8 cellular contexts compared by ENCODE assay signal in the genomic region with DNA sequence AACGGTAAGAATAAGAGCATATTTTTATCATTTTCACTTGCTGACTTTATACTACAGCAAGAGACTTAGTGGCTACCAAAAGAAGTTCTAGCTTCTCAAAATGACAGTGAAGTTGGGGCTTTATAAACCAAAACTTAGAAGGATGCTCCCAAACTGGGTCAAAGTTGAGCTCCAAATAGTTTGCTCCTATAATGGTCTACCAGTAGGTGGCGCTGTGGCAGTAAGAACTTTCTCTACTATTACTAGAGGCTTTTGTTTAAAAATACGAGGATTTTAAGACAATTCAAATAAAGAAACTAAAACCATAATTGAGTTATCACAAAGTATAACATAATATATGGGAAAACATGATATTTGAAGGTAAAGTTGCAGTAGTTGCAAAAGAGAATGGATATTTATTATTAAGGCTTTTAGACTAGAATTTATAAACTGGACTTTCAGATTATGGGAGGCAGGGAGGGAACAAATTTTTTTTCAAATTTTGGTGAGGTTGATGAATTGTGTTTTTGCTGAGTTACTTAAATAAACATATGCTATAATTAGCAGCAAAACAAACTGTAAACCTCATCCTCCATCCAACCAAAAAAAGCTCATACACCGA.
A peak's percentile ranks its signal among the peaks of the same experiment; 100 is the strongest.
DNase-seq lines count a peak whose midpoint lies in the region; ATAC-seq and TF ChIP-seq lines count a peak whose summit lies in the region.

No MANE protein-coding gene starts in this region.

- H3F3A ChIP-seq in OCI-LY1 (ENCODE audit: insufficient read depth, low read length) = no peaks in the 10 kb centered on the region; the same call in 1 of the 2 replicates

- H3K36me3 Mint-ChIP-seq in nephron (ENCODE audit: low read depth) = peaks cover 7% of the 10 kb centered on the region

- H3K27ac ChIP-seq in OCI-LY1 (ENCODE audit: low read depth, low read length, poor library complexity, severe bottlenecking) (no peak overlapping the region), esophagus muscularis mucosa (replicated peaks in 1 of 4) (peak overlapping the region in 3 of 4 donors; percentile 3 to 13 (median 4)), suprapubic skin (no peak overlapping the region)

- no peaks in the 10 kb centered on the region for H3K27me3 ChIP-seq in OCI-LY1 (ENCODE audit: insufficient read depth, low read length)
- no peaks in the 10 kb centered on the region for H3K27me3 ChIP-seq in esophagus muscularis mucosa
- no peaks in the 10 kb centered on the region for H3K27me3 ChIP-seq in suprapubic skin

- no peaks in the 10 kb centered on the region for H3K9me2 ChIP-seq in OCI-LY1 (ENCODE audit: low read depth, low read length)

- no peaks in the 10 kb centered on the region for H3K79me2 ChIP-seq in OCI-LY1 (ENCODE audit: insufficient read depth, low read length)

- ATAC-seq in GM21367 (IDR thresholded peaks at IDR 0.05; ENCODE audit: unreplicated experiment) = no peak

- no peak overlapping the region for H3K4me2 ChIP-seq in OCI-LY1 (ENCODE audit: low read length)

- peak overlapping the region; percentile 33 to 85 (median 57) for H3K27ac Mint-ChIP-seq in nephron

- DNase-seq in AG08395 (ENCODE audit: low spot score) (peak; percentile 78), H4 (ENCODE audit: low spot score) (peak; percentile 24), activated T-cell treated with anti-CD3 and anti-CD28 coated beads for 4 hours (peak; percentile 58), esophagus muscularis mucosa (ENCODE audit: extremely low spot score) (peak; percentile 93), suprapubic skin (ENCODE audit: low spot score in 2 of 2) (peak in 1 of 2 donors; percentile 82)

- H3K36me3 ChIP-seq in OCI-LY1 (ENCODE audit: insufficient read depth, low read length) (no peaks in the 10 kb centered on the region), esophagus muscularis mucosa (peaks cover 0 to 4% (median 2%) of the 10 kb centered on the region in 4 donors), suprapubic skin (peaks cover 3% of the 10 kb centered on the region)

- TF ChIP-seq CTCF in OCI-LY1 (IDR thresholded peaks at IDR 0.05; ENCODE audit: low read length) = peak; percentile 90
- TF ChIP-seq CTCF in esophagus muscularis mucosa (IDR thresholded peaks at IDR 0.05) = peak; percentile 81 to 90 (median 86)
- TF ChIP-seq CTCF in nephron (IDR thresholded peaks at IDR 0.05; ENCODE audit: unreplicated experiment in 3 of 3) = peak; percentile 83 to 87 (median 87)
- peak; percentile 74 to 80 for TF ChIP-seq CTCF in suprapubic skin (IDR thresholded peaks at IDR 0.05)

- H2AFZ ChIP-seq in OCI-LY1 (ENCODE audit: low read length) = no peak overlapping the region

- H3K27me3 Mint-ChIP-seq in nephron (ENCODE audit: low read depth) = no peaks in the 10 kb centered on the region

- TF ChIP-seq EP300 in esophagus muscularis mucosa (IDR thresholded peaks at IDR 0.05) = no peak
- no peak for TF ChIP-seq EP300 in suprapubic skin (IDR thresholded peaks at IDR 0.05)

- H4K20me1 ChIP-seq in OCI-LY1 (ENCODE audit: insufficient read depth, low read length) = no peaks in the 10 kb centered on the region

- H3K9me3 ChIP-seq in OCI-LY1 (ENCODE audit: low read length) = no peaks in the 10 kb centered on the region
- no peaks in the 10 kb centered on the region for H3K9me3 ChIP-seq in esophagus muscularis mucosa
- H3K9me3 ChIP-seq in suprapubic skin = no peaks in the 10 kb centered on the region

- peaks cover 72% of the 10 kb centered on the region for H3K4me1 Mint-ChIP-seq in nephron

- no peaks in the 10 kb centered on the region for H3K9me3 Mint-ChIP-seq in nephron

- H3K4me1 ChIP-seq in OCI-LY1 (ENCODE audit: insufficient read depth, low read length, severe bottlenecking) = no peaks in the 10 kb centered on the region
- peaks cover 8 to 17% (median 11%) of the 10 kb centered on the region in 4 donors for H3K4me1 ChIP-seq in esophagus muscularis mucosa
- H3K4me1 ChIP-seq in suprapubic skin = peaks cover 3% of the 10 kb centered on the region

- TF ChIP-seq POLR2A in esophagus muscularis mucosa (IDR thresholded peaks at IDR 0.05; ENCODE audit: low read depth) = no peak
- no peak for TF ChIP-seq POLR2A in suprapubic skin (IDR thresholded peaks at IDR 0.05)

- H3K4me3 ChIP-seq in OCI-LY1 (ENCODE audit: low read depth, low read length, poor library complexity, severe bottlenecking) (no peak overlapping the region), esophagus muscularis mucosa (no peak overlapping the region), suprapubic skin (no peak overlapping the region)

- no peak overlapping the region for H3K4me3 Mint-ChIP-seq in nephron

- no peak overlapping the region for H3K9ac ChIP-seq in OCI-LY1 (ENCODE audit: low read length)

- intact Hi-C loops in esophagus muscularis mucosa (cut with DNase I) = loop anchor here (2.0 to 10.0 kb wide), 3 partner anchors 72 to 194 kb away; no protein-coding TSS in a partner anchor

- 41% methylated on average over 4 of the region's 4 CpGs for WGBS in esophagus muscularis mucosa
- WGBS in suprapubic skin = 46% methylated on average over 4 of the region's 4 CpGs

Comparison
In these comparisons a context has a peak if more than half of its experiments do, and no peak if none do; other contexts are left out.
1. H3K27ac ChIP-seq: peak in esophagus muscularis mucosa (3 of 4); none in OCI-LY1 (single experiment) and suprapubic skin (single experiment).
2. Peak in every context shown above with its lines, with median percentiles within 50 percentile points of each other: CTCF ChIP-seq.